Comparison of ENCODE assay signal across 14 cellular contexts in the genomic region with DNA sequence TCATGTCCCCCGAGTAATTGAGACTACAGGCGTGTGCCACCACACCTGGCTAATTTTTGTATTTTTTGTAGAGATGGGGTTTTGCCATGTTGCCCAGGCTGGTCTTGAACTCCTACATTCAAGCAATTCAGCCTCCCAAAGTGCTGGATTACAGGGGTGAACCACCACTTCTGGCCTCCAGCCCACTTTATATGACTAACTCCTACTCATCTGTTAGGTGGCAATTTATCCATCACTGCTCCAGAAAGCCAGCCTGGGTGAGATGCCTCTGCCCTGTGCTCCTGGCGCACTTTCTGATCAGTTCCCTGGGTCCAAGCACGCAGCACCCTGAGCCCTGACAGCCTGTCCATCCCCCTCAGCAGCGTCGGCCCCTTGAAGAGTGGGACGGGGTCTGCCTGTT. TPM values are rescaled to one million over a fixed set of nuclear protein-coding genes. Genes with fewer than 3 reads are reported as not detected.
"Had no signal": no experiment of that assay in that cellular context is flagged by ENCODE, and none has a peak within 500 bp of the region (broad histone marks: within the 10 kb centered on the region; RNA-seq: fewer than 3 reads in every experiment).

No MANE protein-coding gene starts in this region.

- H3K9me3 ChIP-seq: lower lobe of right lung, tibial nerve had no signal

- H3K4me3 ChIP-seq: hepatocyte, lower lobe of right lung, tibial nerve had no signal

- H3K9me3 Mint-ChIP-seq: activated T-cell treated with anti-CD3 and anti-CD28 coated beads, Interleukin-2, amount 50 U/mL, for 24 hours; naive B cell; stimulated activated memory B cell treated with anti-CD40 and anti-IgM and Interleukin-4, amounts not matched to agents 10 μg/mL and 1 μg/mL and 100 μg/mL, for 72 hours; T-helper 2 cell treated with Interferon-gamma antibody and Interleukin-4, amounts not matched to agents 5 μg/mL and 100 μg/mL, for 36 hours had no signal

- H3K4me2 ChIP-seq: hepatocyte had no signal

- DNase-seq: activated CD4-positive, alpha-beta T cell treated with anti-CD3 and anti-CD28 coated beads, Interleukin-2, amount 50 U/mL, for 4 hours; activated CD4-positive, CD25-positive, alpha-beta regulatory T cell treated with anti-CD3 and anti-CD28 coated beads, Interleukin-2, amount 50 U/mL, for 72 hours; activated T-cell treated with anti-CD3 and anti-CD28 coated beads, Interleukin-2, amount 50 U/mL, for 24 hours; kidney glomerular epithelial cell; lower lobe of right lung; naive B cell; stimulated activated CD4-positive, alpha-beta T cell treated with anti-CD3 and anti-CD28 coated beads, Interleukin-1b, Interleukin-23, amount 100 ng/mL, for 48 hours had no signal

- H3K4me1 Mint-ChIP-seq: naive B cell; stimulated activated memory B cell treated with anti-CD40 and anti-IgM and Interleukin-4, amounts not matched to agents 10 μg/mL and 1 μg/mL and 100 μg/mL, for 72 hours had no signal

- H3K4me3 Mint-ChIP-seq: activated T-cell treated with anti-CD3 and anti-CD28 coated beads, Interleukin-2, amount 50 U/mL, for 24 hours; naive B cell; stimulated activated memory B cell treated with anti-CD40 and anti-IgM and Interleukin-4, amounts not matched to agents 10 μg/mL and 1 μg/mL and 100 μg/mL, for 72 hours; T-helper 2 cell treated with Interferon-gamma antibody and Interleukin-4, amounts not matched to agents 5 μg/mL and 100 μg/mL, for 36 hours had no signal

- H3K36me3 Mint-ChIP-seq: naive B cell; stimulated activated memory B cell treated with anti-CD40 and anti-IgM and Interleukin-4, amounts not matched to agents 10 μg/mL and 1 μg/mL and 100 μg/mL, for 72 hours had no signal

- H2AFZ ChIP-seq: hepatocyte had no signal

- H3K27ac ChIP-seq: epithelial cell of prostate, hepatocyte, lower lobe of right lung, tibial nerve had no signal

- H3K27ac Mint-ChIP-seq: activated T-cell treated with anti-CD3 and anti-CD28 coated beads, Interleukin-2, amount 50 U/mL, for 24 hours; stimulated activated memory B cell treated with anti-CD40 and anti-IgM and Interleukin-4, amounts not matched to agents 10 μg/mL and 1 μg/mL and 100 μg/mL, for 72 hours; T-helper 2 cell treated with Interferon-gamma antibody and Interleukin-4, amounts not matched to agents 5 μg/mL and 100 μg/mL, for 36 hours had no signal

- H3K27me3 ChIP-seq: hepatocyte, tibial nerve had no signal

- H3K36me3 ChIP-seq: lower lobe of right lung, tibial nerve had no signal

- H3K27me3 Mint-ChIP-seq: activated T-cell treated with anti-CD3 and anti-CD28 coated beads, Interleukin-2, amount 50 U/mL, for 24 hours had no signal

RNA-seq across cellular contexts. Expression of a gene that starts 59.5 kb away (rescaled TPM):
- total RNA-seq: bronchial epithelial cell, hepatocyte had no signal
- polyA plus RNA-seq: aorta, hepatocyte had no signal
